In genomic region chr15:42548258-42549051, GRCh38 we compare ENCODE assay signal across 1 cellular context.
TF ChIP-seq lines count a peak whose summit lies in the region.

Gene HAUS2 (plus strand): TSS chr15:42548838. CDS start chr15:42548873, 35 bp downstream.
Gene LRRC57 (minus strand): TSS chr15:42548793. CDS start chr15:42548434, 359 bp downstream.

TF ChIP-seq in HepG2, 621 proteins besides CTCF, POLR2A, EP300 and RAD21 (continued from another document and continues in another):
- TF ChIP-seq ATF5 (CRISPR knock-in tag; IDR thresholded peaks at IDR 0.05; ENCODE audit: low read depth) (no peak), ZNF260 (CRISPR knock-in tag; IDR thresholded peaks at IDR 0.05; ENCODE audit: borderline replicate concordance, low read depth) (no peak), CHD2 (IDR thresholded peaks at IDR 0.05; ENCODE audit: low read depth, low read length) (peak; percentile 32; the same call in 1 of the 2 replicates), GTF2F1 (IDR thresholded peaks at IDR 0.05; ENCODE audit: low read length) (0 out of 2 replicates have a peak, but pooled peaks have one; percentile 31), HIC2 (CRISPR knock-in tag; IDR thresholded peaks at IDR 0.05; ENCODE audit: low read depth) (no peak), U2AF2 (IDR thresholded peaks at IDR 0.05; ENCODE audit: low read depth, low read length) (no peak), TFE3 (CRISPR knock-in tag; IDR thresholded peaks at IDR 0.05) (no peak), ATF1 (CRISPR knock-in tag; IDR thresholded peaks at IDR 0.05) (peak; percentile 98), ARID3A (IDR thresholded peaks at IDR 0.05; ENCODE audit: low read depth, low read length) (no peak; the same call in 1 of the 2 replicates), ZNF782 (CRISPR knock-in tag; IDR thresholded peaks at IDR 0.05; ENCODE audit: borderline replicate concordance) (peak; percentile 77; the same call in 1 of the 2 replicates), FOXO1 (CRISPR knock-in tag; IDR thresholded peaks at IDR 0.05) (peak; percentile 18; the same call in 1 of the 2 replicates), ZNF180 (CRISPR knock-in tag; IDR thresholded peaks at IDR 0.05; ENCODE audit: borderline replicate concordance, low read depth) (0 out of 2 replicates have a peak, but pooled peaks have one; percentile 58), AKAP8 (CRISPR knock-in tag; IDR thresholded peaks at IDR 0.05) (peak; percentile 79), CC2D1A (CRISPR knock-in tag; IDR thresholded peaks at IDR 0.05) (no peak), TCF7L2 (IDR thresholded peaks at IDR 0.05; ENCODE audit: low read depth, low read length) (no peak), EZH2 (conservative IDR thresholded peaks at IDR 0.05; ENCODE audit: low read depth, low read length) (no peak), TEAD3 (CRISPR knock-in tag; optimal IDR thresholded peaks at IDR 0.05; ENCODE audit: borderline replicate concordance) (peak; percentile 60), GATAD1 (CRISPR knock-in tag; IDR thresholded peaks at IDR 0.05) (peak; percentile 97), CBX2 (IDR thresholded peaks at IDR 0.05; ENCODE audit: low read depth, low read length) (no peak), CBX2 (CRISPR knock-in tag; IDR thresholded peaks at IDR 0.05; ENCODE audit: low read depth) (no peak), MLX (CRISPR knock-in tag; IDR thresholded peaks at IDR 0.05) (no peak), KDM1A (CRISPR knock-in tag; IDR thresholded peaks at IDR 0.05) (no peak), ZNF160 (CRISPR knock-in tag; IDR thresholded peaks at IDR 0.05) (peak; percentile 71; the same call in 1 of the 2 replicates), NAIF1 (CRISPR knock-in tag; IDR thresholded peaks at IDR 0.05; ENCODE audit: borderline replicate concordance) (peak; percentile 71; the same call in 1 of the 2 replicates), ZNF816 (CRISPR knock-in tag; IDR thresholded peaks at IDR 0.05; ENCODE audit: borderline replicate concordance) (no peak), ZNF670 (CRISPR knock-in tag; IDR thresholded peaks at IDR 0.05; ENCODE audit: borderline replicate concordance) (peak; percentile 61; the same call in 1 of the 2 replicates), CREB1 (IDR thresholded peaks at IDR 0.05) (peak; percentile 100), CREB1 (CRISPR knock-in tag; IDR thresholded peaks at IDR 0.05) (peak; percentile 99), MAF1 (CRISPR knock-in tag; IDR thresholded peaks at IDR 0.05; ENCODE audit: borderline replicate concordance) (peak; percentile 52; the same call in 1 of the 2 replicates), PREB (CRISPR knock-in tag; IDR thresholded peaks at IDR 0.05) (no peak), ISL2 (CRISPR knock-in tag; IDR thresholded peaks at IDR 0.05) (peak; percentile 76), NFRKB (IDR thresholded peaks at IDR 0.05) (no peak), ARID5B (CRISPR knock-in tag; IDR thresholded peaks at IDR 0.05) (peak; percentile 69), ZNF430 (CRISPR knock-in tag; IDR thresholded peaks at IDR 0.05) (peak; percentile 55; the same call in 1 of the 2 replicates), ZNF724P (CRISPR knock-in tag; IDR thresholded peaks at IDR 0.05; ENCODE audit: borderline replicate concordance) (no peak), ZNF33B (CRISPR knock-in tag; IDR thresholded peaks at IDR 0.05) (peak; percentile 67; the same call in 1 of the 2 replicates), ZBTB43 (CRISPR knock-in tag; conservative IDR thresholded peaks at IDR 0.05) (0 out of 2 replicates have a peak, but pooled peaks have one; percentile 44), CENPBD1 (CRISPR knock-in tag; IDR thresholded peaks at IDR 0.05; ENCODE audit: borderline replicate concordance, low read depth) (0 out of 2 replicates have a peak, but pooled peaks have one; percentile 53), ZNF292 (CRISPR knock-in tag; IDR thresholded peaks at IDR 0.05; ENCODE audit: borderline replicate concordance, low read depth) (no peak; the same call in 1 of the 2 replicates), BHLHE40 (IDR thresholded peaks at IDR 0.05; ENCODE audit: low read length) (no peak), DZIP1 (CRISPR knock-in tag; IDR thresholded peaks at IDR 0.05) (no peak), NR1H2 (CRISPR knock-in tag; IDR thresholded peaks at IDR 0.05; ENCODE audit: borderline replicate concordance, low read depth) (no peak), ERF (CRISPR knock-in tag; IDR thresholded peaks at IDR 0.05) (peak; percentile 79), PRPF4 (IDR thresholded peaks at IDR 0.05; ENCODE audit: low read depth, low read length, poor library complexity, severe bottlenecking) (no peak), ZNF841 (CRISPR knock-in tag; IDR thresholded peaks at IDR 0.05; ENCODE audit: borderline replicate concordance) (no peak), RCOR2 (CRISPR knock-in tag; IDR thresholded peaks at IDR 0.05) (no peak), ZNF7 (CRISPR knock-in tag; IDR thresholded peaks at IDR 0.05) (no peak), ZSCAN25 (CRISPR knock-in tag; IDR thresholded peaks at IDR 0.05) (peak; percentile 43; the same call in 1 of the 2 replicates), HNF4A (CRISPR knock-in tag; IDR thresholded peaks at IDR 0.05) (peak; percentile 37; the same call in 1 of the 2 replicates), PHF20 (CRISPR knock-in tag; IDR thresholded peaks at IDR 0.05) (peak; percentile 96), ZNF678 (CRISPR knock-in tag; IDR thresholded peaks at IDR 0.05) (peak; percentile 74; the same call in 1 of the 2 replicates), KDM4B (CRISPR knock-in tag; IDR thresholded peaks at IDR 0.05) (peak; percentile 83; the same call in 1 of the 2 replicates), CCDC6 (CRISPR knock-in tag; IDR thresholded peaks at IDR 0.05) (peak; percentile 91)
